18 cellular contexts compared by ENCODE assay signal in genomic region chr17:35510031-35510430, GRCh38. TPM values are rescaled to one million over a fixed set of nuclear protein-coding genes. Genes with fewer than 3 reads are reported as not detected.
DNase-seq lines count a peak whose midpoint lies in the region; ATAC-seq, FAIRE-seq and TF ChIP-seq lines count a peak whose summit lies in the region.
"Had no signal": no experiment of that assay in that cellular context is flagged by ENCODE, and none has a peak within 500 bp of the region (broad histone marks: within the 10 kb centered on the region; RNA-seq: fewer than 3 reads in every experiment).

No MANE protein-coding gene starts in this region.

- ATAC-seq in CD4-positive, CD25-positive, alpha-beta regulatory T cell (ENCODE audit: low read depth in 2 of 2), result no peak
- ATAC-seq in central memory CD8-positive, alpha-beta T cell (replicated peaks; ENCODE audit: extremely low read depth, poor library complexity, severe bottlenecking), result no peak
- ATAC-seq in natural killer cell, result no peak
- no peak for ATAC-seq in activated T-cell treated with anti-CD3 and anti-CD28 coated beads, Interleukin-2, amount 50 U/mL, for 4 hours
- ATAC-seq: GM12878, GM23338 had no signal

- H3K9me3 ChIP-seq in CD4-positive, CD25-positive, alpha-beta regulatory T cell (ENCODE audit: control insufficient read depth in 2 of 2, low read length in 2 of 2), result peaks cover 2 to 3% of the 10 kb centered on the region in 2 experiments
- H3K9me3 ChIP-seq: BE2C had no signal

- H3K27ac Mint-ChIP-seq in CD4-positive, CD25-positive, alpha-beta regulatory T cell, result peak overlapping the region in 2 of 3 donors; percentile 2 to 79
- H3K27ac Mint-ChIP-seq in central memory CD8-positive, alpha-beta T cell (ENCODE audit: low read depth), result peak overlapping the region; percentile 76
- H3K27ac Mint-ChIP-seq in natural killer cell, result peak overlapping the region; percentile 75 to 88
- H3K27ac Mint-ChIP-seq: GM23338, IgD-negative memory B cell had no signal

- H3K9me3 Mint-ChIP-seq in CD4-positive, CD25-positive, alpha-beta regulatory T cell, result peaks cover 0 to 10% (median 4%) of the 10 kb centered on the region in 7 donors
- H3K9me3 Mint-ChIP-seq in central memory CD8-positive, alpha-beta T cell, result no peaks in the 10 kb centered on the region
- peaks cover 2% of the 10 kb centered on the region in 2 donors for H3K9me3 Mint-ChIP-seq in natural killer cell
- H3K9me3 Mint-ChIP-seq in activated T-cell treated with anti-CD3 and anti-CD28 coated beads, Interleukin-2, amount 50 U/mL, for 4 hours, result peaks cover 3% of the 10 kb centered on the region

- H3K36me3 Mint-ChIP-seq in CD4-positive, CD25-positive, alpha-beta regulatory T cell, result peaks cover 68% of the 10 kb centered on the region
- H3K36me3 Mint-ChIP-seq in central memory CD8-positive, alpha-beta T cell (ENCODE audit: insufficient read depth), result peaks cover 63% of the 10 kb centered on the region
- peaks cover 50% of the 10 kb centered on the region for H3K36me3 Mint-ChIP-seq in natural killer cell
- H3K36me3 Mint-ChIP-seq in activated T-cell treated with anti-CD3 and anti-CD28 coated beads, Interleukin-2, amount 50 U/mL, for 4 hours (ENCODE audit: insufficient read depth), result peaks cover 34% of the 10 kb centered on the region

- peaks cover 64% of the 10 kb centered on the region for H3K36me3 ChIP-seq in CD4-positive, CD25-positive, alpha-beta regulatory T cell (ENCODE audit: control insufficient read depth, insufficient read depth, low read length)
- H3K36me3 ChIP-seq: BE2C had no signal

- peaks cover 5% of the 10 kb centered on the region for H3K4me1 ChIP-seq in CD4-positive, CD25-positive, alpha-beta regulatory T cell (ENCODE audit: control insufficient read depth, insufficient read depth, low read length, poor library complexity, severe bottlenecking)
- H3K4me1 ChIP-seq: BE2C had no signal

- H3K4me3 ChIP-seq in CD4-positive, CD25-positive, alpha-beta regulatory T cell (ENCODE audit: low read depth, low read length), result no peak overlapping the region
- H3K4me3 ChIP-seq: GM12878, GM23338 had no signal

- intact Hi-C loops in natural killer cell (cut with micrococcal nuclease), result no loop called here

- peak; percentile 50 for FAIRE-seq in GM12892 (lab: Jason Lieb, UNC)
- FAIRE-seq: A204.1, GM12878 had no signal

- TF ChIP-seq CTCF in natural killer cell (IDR thresholded peaks at IDR 0.05), result no peak

- no peaks in the 10 kb centered on the region for H3K27me3 ChIP-seq in CD4-positive, CD25-positive, alpha-beta regulatory T cell (ENCODE audit: control insufficient read depth, insufficient read depth, low read length)

- no peak for TF ChIP-seq POLR2A in GM12892 (IDR thresholded peaks at IDR 0.05; ENCODE audit: low read depth, low read length)

- H3K27me3 Mint-ChIP-seq in CD4-positive, CD25-positive, alpha-beta regulatory T cell, result no peaks in the 10 kb centered on the region
- no peaks in the 10 kb centered on the region for H3K27me3 Mint-ChIP-seq in central memory CD8-positive, alpha-beta T cell
- no peaks in the 10 kb centered on the region for H3K27me3 Mint-ChIP-seq in natural killer cell (ENCODE audit: low read depth in 2 of 2)
- H3K27me3 Mint-ChIP-seq in activated T-cell treated with anti-CD3 and anti-CD28 coated beads, Interleukin-2, amount 50 U/mL, for 4 hours (ENCODE audit: low read depth), result no peaks in the 10 kb centered on the region

- peaks cover 38 to 60% (median 46%) of the 10 kb centered on the region in 4 donors for H3K4me1 Mint-ChIP-seq in CD4-positive, CD25-positive, alpha-beta regulatory T cell
- peaks cover 70% of the 10 kb centered on the region for H3K4me1 Mint-ChIP-seq in central memory CD8-positive, alpha-beta T cell
- peaks cover 66 to 68% of the 10 kb centered on the region in 2 donors for H3K4me1 Mint-ChIP-seq in natural killer cell
- H3K4me1 Mint-ChIP-seq in activated T-cell treated with anti-CD3 and anti-CD28 coated beads, Interleukin-2, amount 50 U/mL, for 4 hours (ENCODE audit: low read depth), result peaks cover 59% of the 10 kb centered on the region
- H3K4me1 Mint-ChIP-seq: GM23338 had no signal

- no peak overlapping the region for H3K27ac ChIP-seq in CD4-positive, CD25-positive, alpha-beta regulatory T cell (ENCODE audit: insufficient read depth, low read length, poor library complexity, severe bottlenecking)
- H3K27ac ChIP-seq: C4-2B had no signal

- no peak for DNase-seq in CD4-positive, CD25-positive, alpha-beta regulatory T cell
- DNase-seq in GM12892 (ENCODE audit: insufficient read length) (no peak), natural killer cell (no peak), NCI-H748 treated with DMSO at 0.1 percent for 48 hours (lab: John Stamatoyannopoulos, UW) (no peak), OCI-M2 (lab: John Stamatoyannopoulos, UW; ENCODE audit: unreplicated experiment) (no peak)
- no peak for DNase-seq in central memory CD8-positive, alpha-beta T cell (ENCODE audit: low spot score in 2 of 2)
- no peak for DNase-seq in activated T-cell treated with anti-CD3 and anti-CD28 coated beads, Interleukin-2, amount 50 U/mL, for 4 hours
- DNase-seq: BE2C, DMS79, H7 had no signal

- H3K4me3 Mint-ChIP-seq in CD4-positive, CD25-positive, alpha-beta regulatory T cell, result peak overlapping the region in 1 of 4 donors; percentile 63
- H3K4me3 Mint-ChIP-seq in central memory CD8-positive, alpha-beta T cell, result no peak overlapping the region
- H3K4me3 Mint-ChIP-seq in natural killer cell, result no peak overlapping the region
- H3K4me3 Mint-ChIP-seq in activated T-cell treated with anti-CD3 and anti-CD28 coated beads, Interleukin-2, amount 50 U/mL, for 4 hours, result no peak overlapping the region
- H3K4me3 Mint-ChIP-seq: GM23338, IgD-negative memory B cell had no signal

RNA-seq across cellular contexts. Expression of gene SLFN12L, which starts 27.4 kb away (rescaled TPM):
- 105 TPM for total RNA-seq in CD4-positive, CD25-positive, alpha-beta regulatory T cell
- 10 to 100 TPM; 12.7 to 14.6 (median 13.4) TPM for polyA plus RNA-seq in CD4-positive, CD25-positive, alpha-beta regulatory T cell
- 10.2 TPM for polyA plus RNA-seq in GM12892 (2012; ENCODE audit: missing spikeins)
- 100 to 1,000 TPM; 126 to 174 (median 130) TPM for total RNA-seq in natural killer cell
- 10 to 100 TPM in 1 of 3 donors, 1 to 10 TPM in 2; 9.0 to 15.1 (median 9.1) TPM for total RNA-seq in activated T-cell treated with anti-CD3 and anti-CD28 coated beads, Interleukin-2, amount 50 U/mL, for 4 hours
- total RNA-seq: G401, GM23338, H7, HT-29 had no signal
- polyA plus RNA-seq: GM23338 had no signal

RNA-seq across cellular contexts. Expression of gene SLFN14, which starts 50.6 kb away (rescaled TPM):
- 0.57 TPM for total RNA-seq in CD4-positive, CD25-positive, alpha-beta regulatory T cell
- under 1 TPM in 1 of 4 donors, not detected in 3; 0.17 TPM for polyA plus RNA-seq in CD4-positive, CD25-positive, alpha-beta regulatory T cell
- 0.42 TPM for polyA plus RNA-seq in GM12892 (2012; ENCODE audit: missing spikeins)
- under 1 TPM in 2 of 3 donors, not detected in 1; 0.35 to 0.47 TPM for total RNA-seq in natural killer cell
- total RNA-seq in activated T-cell treated with anti-CD3 and anti-CD28 coated beads, Interleukin-2, amount 50 U/mL, for 4 hours, result not detected
- total RNA-seq: G401, H7, HT-29 had no signal
- polyA plus RNA-seq: AG04450, GM23338, IgD-negative memory B cell had no signal
